21 cellular contexts compared by ENCODE assay signal in genomic region chr1:1442069-1442770, GRCh38. TPM values are rescaled to one million over a fixed set of nuclear protein-coding genes. Genes with fewer than 3 reads are reported as not detected.
DNase-seq lines count a peak whose midpoint lies in the region; FAIRE-seq and TF ChIP-seq lines count a peak whose summit lies in the region.
"Had no signal": no experiment of that assay in that cellular context is flagged by ENCODE, and none has a peak within 500 bp of the region (broad histone marks: within the 10 kb centered on the region; RNA-seq: fewer than 3 reads in every experiment).

No MANE protein-coding gene starts in this region.

- H4K91ac ChIP-seq in neuronal stem cell (ENCODE audit: low read depth, low read length, poor library complexity), result no peak overlapping the region

- H3K18ac ChIP-seq in neuronal stem cell (ENCODE audit: low read length), result no peak overlapping the region

- peak overlapping the region; percentile 59 for H2AK5ac ChIP-seq in neuronal stem cell (ENCODE audit: low read depth, low read length)

- H4K8ac ChIP-seq in neuronal stem cell (ENCODE audit: low read depth, low read length), result no peak overlapping the region

- no peak for TF ChIP-seq POLR2A in GM12892 (IDR thresholded peaks at IDR 0.05; ENCODE audit: low read depth, low read length)

- no peaks in the 10 kb centered on the region for H3K36me3 Mint-ChIP-seq in HFFc6 (ENCODE audit: low read depth)
- H3K36me3 Mint-ChIP-seq: activated naive CD4-positive, alpha-beta T cell treated with anti-CD3 and anti-CD28 coated beads, Interleukin-2, amount 10 ng/mL, durations not matched to agents 7 days and 5 days; IgD-negative memory B cell; naive thymus-derived CD8-positive, alpha-beta T cell had no signal

- no peak overlapping the region for H3K4me3 Mint-ChIP-seq in HFFc6
- H3K4me3 Mint-ChIP-seq: activated naive CD4-positive, alpha-beta T cell treated with anti-CD3 and anti-CD28 coated beads, Interleukin-2, amount 10 ng/mL, durations not matched to agents 7 days and 5 days; activated T-cell treated with anti-CD3 and anti-CD28 coated beads, Interleukin-2, amount 50 U/mL, for 72 hours; CD4-positive, alpha-beta T cell; IgD-negative memory B cell; naive thymus-derived CD8-positive, alpha-beta T cell had no signal

- H3K9me3 ChIP-seq in neuronal stem cell (replicated peaks in 1 of 2; ENCODE audit: control insufficient read depth in 2 of 2, insufficient read depth in 1 of 2, low read depth in 1 of 2, low read length in 2 of 2) (no peaks in the 10 kb centered on the region), OCI-LY7 (ENCODE audit: low read length) (no peaks in the 10 kb centered on the region)

- CTCF ChIA-PET in OCI-LY7 (lab: Charles Lee; ENCODE audit: unreplicated experiment), result no interaction called here

- no TSS peak for BruUV-seq in OCI-LY7 (replicated peaks; lab: Mats Ljungman, UMichigan)

- peaks cover 6% of the 10 kb centered on the region for H3K27me3 Mint-ChIP-seq in HFFc6 (ENCODE audit: insufficient read depth)

- H2BK12ac ChIP-seq in neuronal stem cell (ENCODE audit: low read length), result no peak overlapping the region

- H3K9me2 ChIP-seq in OCI-LY7 (ENCODE audit: insufficient read depth, low read length), result no peaks in the 10 kb centered on the region

- H3K4me1 ChIP-seq in neuronal stem cell (ENCODE audit: control insufficient read depth in 2 of 2, insufficient read depth in 1 of 2, low read depth in 1 of 2, low read length in 2 of 2), result peaks cover 0 to 22% of the 10 kb centered on the region in 2 donors
- H3K4me1 ChIP-seq in OCI-LY7 (ENCODE audit: insufficient read depth, low read length, poor library complexity, severe bottlenecking), result no peaks in the 10 kb centered on the region

- no peaks in the 10 kb centered on the region for H3K4me1 Mint-ChIP-seq in HFFc6 (ENCODE audit: low read depth)
- H3K4me1 Mint-ChIP-seq: activated naive CD4-positive, alpha-beta T cell treated with anti-CD3 and anti-CD28 coated beads, Interleukin-2, amount 10 ng/mL, durations not matched to agents 7 days and 5 days had no signal

- H4K20me1 ChIP-seq in OCI-LY7 (ENCODE audit: insufficient read depth, low read length), result no peaks in the 10 kb centered on the region

- peak overlapping the region; percentile 21 for H3K14ac ChIP-seq in neuronal stem cell (ENCODE audit: low read length)

- peak overlapping the region in 36 of 59 donors; percentile 1 to 83 (median 66) for H3K27ac ChIP-seq in dorsolateral prefrontal cortex
- no peak overlapping the region for H3K27ac ChIP-seq in neuronal stem cell (replicated peaks; ENCODE audit: low read length)
- no peak overlapping the region for H3K27ac ChIP-seq in OCI-LY7 (ENCODE audit: low read depth, low read length, poor library complexity, severe bottlenecking)
- H3K27ac ChIP-seq: HL-60 had no signal

- no CpG with 5 or more reads among the region's 32 CpGs for WGBS in neuronal stem cell (ENCODE audit: extremely low coverage in 2 of 2, insufficient read length in 2 of 2, insufficient replicate concordance in 1 of 2), 2 donors

- no peak overlapping the region for H2BK15ac ChIP-seq in neuronal stem cell (ENCODE audit: low read length)

- POLR2A ChIA-PET in OCI-LY7 (lab: Charles Lee), result no interaction called here

- H3K4ac ChIP-seq in neuronal stem cell (ENCODE audit: low read length), result no peak overlapping the region

- intact Hi-C loops in dorsolateral prefrontal cortex (cut with DNase I) (loop anchor here in 1 of 2 donors (2.0 to 5.0 kb wide), 2 partner anchors 35 to 61 kb away; partner anchors contain the start of gene MRPL20), OCI-LY7 (cut with micrococcal nuclease; ENCODE audit: unreplicated experiment) (loop anchor here (5.0 kb wide), 1 partner anchor 60 kb away; no protein-coding TSS in a partner anchor)

- H3K4me3 ChIP-seq in dorsolateral prefrontal cortex (no peak overlapping the region), neuronal stem cell (ENCODE audit: low read length in 2 of 2) (no peak overlapping the region), OCI-LY7 (ENCODE audit: low read depth, low read length, poor library complexity, severe bottlenecking) (no peak overlapping the region)

- H3K27ac Mint-ChIP-seq in HFFc6, result no peak overlapping the region
- H3K27ac Mint-ChIP-seq: activated naive CD4-positive, alpha-beta T cell treated with anti-CD3 and anti-CD28 coated beads, Interleukin-2, amount 10 ng/mL, durations not matched to agents 7 days and 5 days; activated T-cell treated with anti-CD3 and anti-CD28 coated beads, Interleukin-2, amount 50 U/mL, for 72 hours; CD4-positive, alpha-beta T cell; IgD-negative memory B cell; naive thymus-derived CD8-positive, alpha-beta T cell had no signal

- H3K36me3 ChIP-seq in neuronal stem cell (replicated peaks in 1 of 2; ENCODE audit: control insufficient read depth in 2 of 2, insufficient read depth in 2 of 2, low read length in 2 of 2), result no peaks in the 10 kb centered on the region
- no peaks in the 10 kb centered on the region for H3K36me3 ChIP-seq in OCI-LY7 (ENCODE audit: insufficient read depth, low read length)

- H3K23ac ChIP-seq in neuronal stem cell (ENCODE audit: low read depth, low read length, poor library complexity), result peak overlapping the region; percentile 65

- no peak for FAIRE-seq in GM12892 (lab: Jason Lieb, UNC)
- FAIRE-seq: GM18507 had no signal

- H3K9ac ChIP-seq in neuronal stem cell (ENCODE audit: low read depth, low read length, poor library complexity), result peak overlapping the region; percentile 12

- H3K27me3 ChIP-seq in dorsolateral prefrontal cortex (no peaks in the 10 kb centered on the region), neuronal stem cell (ENCODE audit: control insufficient read depth in 3 of 3, insufficient read depth in 3 of 3, low read depth in 1 of 3, low read length in 3 of 3) (no peaks in the 10 kb centered on the region)

- H2BK120ac ChIP-seq in neuronal stem cell (ENCODE audit: low read depth, low read length), result no peak overlapping the region

- H2BK5ac ChIP-seq in neuronal stem cell (ENCODE audit: low read length), result no peak overlapping the region

- H3K9me3 Mint-ChIP-seq in HFFc6, result no peaks in the 10 kb centered on the region
- H3K9me3 Mint-ChIP-seq: activated naive CD4-positive, alpha-beta T cell treated with anti-CD3 and anti-CD28 coated beads, Interleukin-2, amount 10 ng/mL, durations not matched to agents 7 days and 5 days; activated T-cell treated with anti-CD3 and anti-CD28 coated beads, Interleukin-2, amount 50 U/mL, for 72 hours; CD4-positive, alpha-beta T cell; IgD-negative memory B cell; naive thymus-derived CD8-positive, alpha-beta T cell had no signal

- TF ChIP-seq CTCF in dorsolateral prefrontal cortex (IDR thresholded peaks at IDR 0.05 in 54 of 56, conservative IDR thresholded peaks at IDR 0.05 in 2 of 56; ENCODE audit: low read depth in 1 of 56, partially characterized antibody in 56 of 56), result no peak
- TF ChIP-seq CTCF in OCI-LY7 (conservative IDR thresholded peaks at IDR 0.05; ENCODE audit: low read length), result no peak
- no peak for TF ChIP-seq CTCF in HFFc6 (IDR thresholded peaks at IDR 0.05)

- peaks cover 4% of the 10 kb centered on the region for H3K79me1 ChIP-seq in neuronal stem cell (ENCODE audit: low read depth, low read length)

- peak overlapping the region; percentile 0 for H2AFZ ChIP-seq in neuronal stem cell (ENCODE audit: low read length)
- no peak overlapping the region for H2AFZ ChIP-seq in OCI-LY7 (ENCODE audit: low read length)

- H3K4me2 ChIP-seq in neuronal stem cell (ENCODE audit: insufficient read depth, low read length, poor library complexity, severe bottlenecking) (no peak overlapping the region), OCI-LY7 (ENCODE audit: low read length) (no peak overlapping the region)

- no peaks in the 10 kb centered on the region for H3K79me2 ChIP-seq in OCI-LY7 (ENCODE audit: insufficient read depth, low read depth, low read length)

- DNase-seq in GM12892 (ENCODE audit: insufficient read length) (peak; percentile 19), dorsolateral prefrontal cortex (no peak), neuronal stem cell (ENCODE audit: low spot score) (no peak), OCI-LY7 (ENCODE audit: low spot score) (no peak), NCI-H1436 (lab: John Stamatoyannopoulos, UW) (no peak), HFFc6 (no peak)
- DNase-seq: activated CD4-positive, CD25-positive, alpha-beta regulatory T cell treated with anti-CD3 and anti-CD28 coated beads, Interleukin-2, amount 50 U/mL, for 72 hours; activated CD8-positive, alpha-beta memory T cell treated with anti-CD3 and anti-CD28 coated beads for 24 hours; activated naive CD4-positive, alpha-beta T cell treated with anti-CD3 and anti-CD28 coated beads, Interleukin-2, amount 10 ng/mL, durations not matched to agents 7 days and 5 days; activated T-cell treated with anti-CD3 and anti-CD28 coated beads, Interleukin-2, amount 50 U/mL, for 72 hours; CD4-positive, alpha-beta T cell; DMS 273 treated with DMSO at 0.1 percent for 48 hours; effector CD4-positive, alpha-beta T cell; kidney glomerular epithelial cell; NCI-H1436 treated with DMSO at 0.1 percent for 48 hours; NCI-H526; stimulated activated naive CD4-positive, alpha-beta T cell had no signal

RNA-seq across cellular contexts. Expression of gene VWA1, which starts 6.7 kb away (rescaled TPM):
- polyA plus RNA-seq in GM12892 (2012; ENCODE audit: missing spikeins), result 0.47 TPM
- total RNA-seq in dorsolateral prefrontal cortex, result 100 to 1,000 TPM in 33 of 120 experiments, 10 to 100 TPM in 87; 27.4 to 258 (median 73.3) TPM
- 5.0 TPM for polyA plus RNA-seq in neuronal stem cell (2013, experiment 1 of 2)
- 4.8 TPM for polyA plus RNA-seq in neuronal stem cell (2013, experiment 2 of 2)
- total RNA-seq in OCI-LY7 (2014; rRNA removed; shearing (Covaris generic)), result not detected in 2 replicates
- not detected in 2 replicates for total RNA-seq in OCI-LY7 (2022)
- under 1 TPM in 5 of 6 experiments, not detected in 1; 0.12 to 0.33 (median 0.24) TPM for total RNA-seq in HFFc6 (2021; fragmentation: NEBNext Ultra II Directional; extraction: Animal tissue kit (Norgen Biotek cat#: 25700))
- total RNA-seq: CD4-positive, alpha-beta T cell; naive thymus-derived CD8-positive, alpha-beta T cell had no signal
- polyA plus RNA-seq: IgD-negative memory B cell; naive thymus-derived CD8-positive, alpha-beta T cell had no signal

RNA-seq across cellular contexts. Expression of gene ATAD3C, which starts 7.3 kb away (rescaled TPM):
- polyA plus RNA-seq in GM12892 (2012; ENCODE audit: missing spikeins), result 1.7 TPM
- total RNA-seq in dorsolateral prefrontal cortex (10 to 100 TPM in 10 of 120 experiments, 1 to 10 TPM in 109, under 1 TPM in 1; 0.94 to 16.5 (median 3.5) TPM), OCI-LY7 (2022) (2.1 and 3.0 TPM in 2 replicates)
- 0.45 TPM for polyA plus RNA-seq in neuronal stem cell (2013, experiment 1 of 2)
- 0.42 TPM for polyA plus RNA-seq in neuronal stem cell (2013, experiment 2 of 2)
- total RNA-seq in OCI-LY7 (2014; rRNA removed; shearing (Covaris generic)), result 1.6 TPM in 1 of 2 replicates, not detected in the other
- under 1 TPM in 1 of 6 experiments, not detected in 5; 0.09 TPM for total RNA-seq in HFFc6 (2021; fragmentation: NEBNext Ultra II Directional; extraction: Animal tissue kit (Norgen Biotek cat#: 25700))

RNA-seq across cellular contexts. Expression of gene ANKRD65, which starts 21.1 kb away (rescaled TPM):
- 0.47 TPM for polyA plus RNA-seq in GM12892 (2012; ENCODE audit: missing spikeins)
- total RNA-seq in dorsolateral prefrontal cortex, result 10 to 100 TPM in 118 of 120 experiments, 1 to 10 TPM in 2; 4.0 to 63.5 (median 26.5) TPM
- 2.0 TPM for polyA plus RNA-seq in neuronal stem cell (2013, experiment 1 of 2)
- 2.0 TPM for polyA plus RNA-seq in neuronal stem cell (2013, experiment 2 of 2)
- total RNA-seq in OCI-LY7 (2014; rRNA removed; shearing (Covaris generic)), result not detected in 2 replicates
- total RNA-seq in OCI-LY7 (2022), result not detected in 2 replicates
- under 1 TPM in 2 of 6 experiments, not detected in 4; 0.14 TPM for total RNA-seq in HFFc6 (2021; fragmentation: NEBNext Ultra II Directional; extraction: Animal tissue kit (Norgen Biotek cat#: 25700))
- total RNA-seq: CD4-positive, alpha-beta T cell; naive thymus-derived CD8-positive, alpha-beta T cell had no signal
- polyA plus RNA-seq: IgD-negative memory B cell; naive thymus-derived CD8-positive, alpha-beta T cell had no signal

RNA-seq across cellular contexts. Expression of gene ATAD3B, which starts 29.3 kb away (rescaled TPM):
- 6.8 TPM for polyA plus RNA-seq in GM12892 (2012; ENCODE audit: missing spikeins)
- total RNA-seq in dorsolateral prefrontal cortex (10 to 100 TPM in 118 of 120 experiments, 1 to 10 TPM in 2; 9.5 to 47.1 (median 24.6) TPM), OCI-LY7 (2022) (54.3 and 62.4 TPM in 2 replicates)
- 8.4 TPM for polyA plus RNA-seq in neuronal stem cell (2013, experiment 1 of 2)
- 8.2 TPM for polyA plus RNA-seq in neuronal stem cell (2013, experiment 2 of 2)
- 43.8 and 54.9 TPM in 2 replicates for total RNA-seq in OCI-LY7 (2014; rRNA removed; shearing (Covaris generic))
- 10 to 100 TPM; 21.0 to 24.8 (median 23.0) TPM for total RNA-seq in HFFc6 (2021; fragmentation: NEBNext Ultra II Directional; extraction: Animal tissue kit (Norgen Biotek cat#: 25700))

RNA-seq across cellular contexts. Expression of gene MRPL20, which starts 35.1 kb away (rescaled TPM):
- polyA plus RNA-seq in GM12892 (2012; ENCODE audit: missing spikeins), result 172 TPM
- total RNA-seq in dorsolateral prefrontal cortex, result 100 to 1,000 TPM in 12 of 120 experiments, 10 to 100 TPM in 108; 56.0 to 114 (median 86.3) TPM
- 132 TPM for polyA plus RNA-seq in neuronal stem cell (2013, experiment 1 of 2)
- 135 TPM for polyA plus RNA-seq in neuronal stem cell (2013, experiment 2 of 2)
- 165 and 196 TPM in 2 replicates for total RNA-seq in OCI-LY7 (2014; rRNA removed; shearing (Covaris generic))
- total RNA-seq in OCI-LY7 (2022), result 116 and 143 TPM in 2 replicates
- 100 to 1,000 TPM; 131 to 154 (median 141) TPM for total RNA-seq in HFFc6 (2021; fragmentation: NEBNext Ultra II Directional; extraction: Animal tissue kit (Norgen Biotek cat#: 25700))

Comparison
In these comparisons a context has a peak if more than half of its experiments do, and no peak if none do; other contexts are left out.
1. H3K27ac ChIP-seq: peak in dorsolateral prefrontal cortex (36 of 59); none in neuronal stem cell (single experiment) and OCI-LY7 (single experiment).
2. RNA of gene VWA1, which starts 6.7 kb away (total RNA-seq): 27.4 to 258 TPM in dorsolateral prefrontal cortex; 0.12 to 0.33 TPM in HFFc6 and not detected in OCI-LY7; every median in the first group is over 10 times any median in the second.
3. RNA of gene ANKRD65, which starts 21.1 kb away (total RNA-seq): 4.0 to 63.5 TPM in dorsolateral prefrontal cortex; 0.14 TPM in HFFc6 and not detected in OCI-LY7; every median in the first group is over 4 times any median in the second.